ENCODE assay signal across 2 cellular contexts in genomic region chr5:154476343-154477213, GRCh38.
TF ChIP-seq lines count a peak whose summit lies in the region.

No MANE protein-coding gene starts in this region.

TF ChIP-seq in HepG2, 621 proteins besides CTCF, POLR2A, EP300 and RAD21:
- TF ChIP-seq ZFP41 (CRISPR knock-in tag; IDR thresholded peaks at IDR 0.05; ENCODE audit: borderline replicate concordance) (no peak), ZNF180 (CRISPR knock-in tag; IDR thresholded peaks at IDR 0.05; ENCODE audit: borderline replicate concordance, low read depth) (no peak), U2AF1 (optimal IDR thresholded peaks at IDR 0.05; ENCODE audit: low read depth, low read length) (no peak), PAX8 (CRISPR knock-in tag; IDR thresholded peaks at IDR 0.05; ENCODE audit: borderline replicate concordance) (no peak), MEIS1 (CRISPR knock-in tag; IDR thresholded peaks at IDR 0.05; ENCODE audit: borderline replicate concordance) (no peak), ZNF142 (CRISPR knock-in tag; IDR thresholded peaks at IDR 0.05) (no peak), EZH2 (conservative IDR thresholded peaks at IDR 0.05; ENCODE audit: low read depth, low read length) (0 out of 2 replicates have a peak, but pooled peaks have one; percentile 8)

TF ChIP-seq in WTC11, 78 proteins besides CTCF, POLR2A, EP300 and RAD21:
- TF ChIP-seq HMGA2 (CRISPR knock-in tag; IDR thresholded peaks at IDR 0.05) (no peak), ZNF532 (CRISPR knock-in tag; IDR thresholded peaks at IDR 0.05; ENCODE audit: borderline replicate concordance) (no peak), NFATC4 (CRISPR knock-in tag; IDR thresholded peaks at IDR 0.05) (no peak), ZNF138 (CRISPR knock-in tag; conservative IDR thresholded peaks at IDR 0.05) (no peak), MAX (CRISPR knock-in tag; IDR thresholded peaks at IDR 0.05) (no peak), MYBL2 (CRISPR knock-in tag; IDR thresholded peaks at IDR 0.05) (no peak), RORB (CRISPR knock-in tag; IDR thresholded peaks at IDR 0.05) (no peak), NR2C2 (CRISPR knock-in tag; IDR thresholded peaks at IDR 0.05) (no peak), ZNF416 (CRISPR knock-in tag; IDR thresholded peaks at IDR 0.05) (no peak)
